Comparison of ENCODE assay signal across 1 cellular context in genomic region chr2:110204408-110205385, GRCh38.
A peak's percentile ranks its signal among the peaks of the same experiment; 100 is the strongest.
TF ChIP-seq lines count a peak whose summit lies in the region.

TSS of gene NPHP1 (minus strand) at chr2:110205013. CDS start at chr2:110204968, 45 bp downstream.

TF ChIP-seq in HEK293, 187 proteins besides CTCF, POLR2A, EP300 and RAD21 (continued from another document and continues in another):
- no peak for TF ChIP-seq HIC1 (tag by site-specific recombination; IDR thresholded peaks at IDR 0.05)
- TF ChIP-seq ZNF585B (tag by site-specific recombination; IDR thresholded peaks at IDR 0.05), result no peak
- TF ChIP-seq ZNF10 (tag by site-specific recombination; IDR thresholded peaks at IDR 0.05), result no peak
- peak; percentile 58; the same call in 1 of the 2 replicates for TF ChIP-seq EGR2 (tag by site-specific recombination; IDR thresholded peaks at IDR 0.05; ENCODE audit: low read depth)
- TF ChIP-seq, protein P1, sequence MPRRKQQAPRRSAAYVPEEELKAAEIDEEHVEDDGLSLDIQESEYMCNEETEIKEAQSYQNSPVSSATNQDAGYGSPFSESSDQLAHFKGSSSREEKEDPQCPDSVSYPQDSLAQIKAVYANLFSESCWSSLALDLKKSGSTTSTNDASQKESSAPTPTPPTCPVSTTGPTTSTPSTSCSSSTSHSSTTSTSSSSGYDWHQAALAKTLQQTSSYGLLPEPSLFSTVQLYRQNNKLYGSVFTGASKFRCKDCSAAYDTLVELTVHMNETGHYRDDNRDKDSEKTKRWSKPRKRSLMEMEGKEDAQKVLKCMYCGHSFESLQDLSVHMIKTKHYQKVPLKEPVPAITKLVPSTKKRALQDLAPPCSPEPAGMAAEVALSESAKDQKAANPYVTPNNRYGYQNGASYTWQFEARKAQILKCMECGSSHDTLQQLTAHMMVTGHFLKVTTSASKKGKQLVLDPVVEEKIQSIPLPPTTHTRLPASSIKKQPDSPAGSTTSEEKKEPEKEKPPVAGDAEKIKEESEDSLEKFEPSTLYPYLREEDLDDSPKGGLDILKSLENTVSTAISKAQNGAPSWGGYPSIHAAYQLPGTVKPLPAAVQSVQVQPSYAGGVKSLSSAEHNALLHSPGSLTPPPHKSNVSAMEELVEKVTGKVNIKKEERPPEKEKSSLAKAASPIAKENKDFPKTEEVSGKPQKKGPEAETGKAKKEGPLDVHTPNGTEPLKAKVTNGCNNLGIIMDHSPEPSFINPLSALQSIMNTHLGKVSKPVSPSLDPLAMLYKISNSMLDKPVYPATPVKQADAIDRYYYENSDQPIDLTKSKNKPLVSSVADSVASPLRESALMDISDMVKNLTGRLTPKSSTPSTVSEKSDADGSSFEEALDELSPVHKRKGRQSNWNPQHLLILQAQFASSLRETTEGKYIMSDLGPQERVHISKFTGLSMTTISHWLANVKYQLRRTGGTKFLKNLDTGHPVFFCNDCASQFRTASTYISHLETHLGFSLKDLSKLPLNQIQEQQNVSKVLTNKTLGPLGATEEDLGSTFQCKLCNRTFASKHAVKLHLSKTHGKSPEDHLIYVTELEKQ (tag by site-specific recombination; IDR thresholded peaks at IDR 0.05; ENCODE audit: borderline replicate concordance), result no peak
- no peak for TF ChIP-seq ZNF571 (tag by site-specific recombination; IDR thresholded peaks at IDR 0.05)
- TF ChIP-seq FEZF1 (tag by site-specific recombination; IDR thresholded peaks at IDR 0.05), result no peak
- TF ChIP-seq IKZF3 (tag by site-specific recombination; IDR thresholded peaks at IDR 0.05), result peak; percentile 49; the same call in 1 of the 2 replicates
- TF ChIP-seq GLIS1 (tag by site-specific recombination; IDR thresholded peaks at IDR 0.05), result no peak
- TF ChIP-seq ZNF266 (tag by site-specific recombination; IDR thresholded peaks at IDR 0.05; ENCODE audit: low read depth), result no peak
- TF ChIP-seq ZNF248 (tag by site-specific recombination; IDR thresholded peaks at IDR 0.05), result no peak
- TF ChIP-seq ZNF548 (tag by site-specific recombination; IDR thresholded peaks at IDR 0.05), result no peak
- TF ChIP-seq ZNF791 (tag by site-specific recombination; IDR thresholded peaks at IDR 0.05), result no peak
- peak; percentile 30; the same call in 1 of the 2 replicates for TF ChIP-seq SP7 (tag by site-specific recombination; IDR thresholded peaks at IDR 0.05)
- TF ChIP-seq ZNF140 (tag by site-specific recombination; IDR thresholded peaks at IDR 0.05), result no peak
- TF ChIP-seq KLF10 (tag by site-specific recombination; IDR thresholded peaks at IDR 0.05), result no peak
- peak; percentile 46 for TF ChIP-seq ZFHX2 (tag by site-specific recombination; conservative IDR thresholded peaks at IDR 0.05)
- no peak for TF ChIP-seq ZNF214 (tag by site-specific recombination; IDR thresholded peaks at IDR 0.05; ENCODE audit: borderline replicate concordance)
- no peak for TF ChIP-seq ZNF776 (tag by site-specific recombination; IDR thresholded peaks at IDR 0.05; ENCODE audit: borderline replicate concordance)
- TF ChIP-seq GLI4 (tag by site-specific recombination; IDR thresholded peaks at IDR 0.05), result no peak
- TF ChIP-seq TCF7L2 (IDR thresholded peaks at IDR 0.05; ENCODE audit: borderline replicate concordance, low read depth, low read length), result no peak
- TF ChIP-seq REPIN1 (tag by site-specific recombination; IDR thresholded peaks at IDR 0.05; ENCODE audit: low read depth), result no peak
- TF ChIP-seq ZNF239 (tag by site-specific recombination; IDR thresholded peaks at IDR 0.05), result no peak
- TF ChIP-seq, protein P2, sequence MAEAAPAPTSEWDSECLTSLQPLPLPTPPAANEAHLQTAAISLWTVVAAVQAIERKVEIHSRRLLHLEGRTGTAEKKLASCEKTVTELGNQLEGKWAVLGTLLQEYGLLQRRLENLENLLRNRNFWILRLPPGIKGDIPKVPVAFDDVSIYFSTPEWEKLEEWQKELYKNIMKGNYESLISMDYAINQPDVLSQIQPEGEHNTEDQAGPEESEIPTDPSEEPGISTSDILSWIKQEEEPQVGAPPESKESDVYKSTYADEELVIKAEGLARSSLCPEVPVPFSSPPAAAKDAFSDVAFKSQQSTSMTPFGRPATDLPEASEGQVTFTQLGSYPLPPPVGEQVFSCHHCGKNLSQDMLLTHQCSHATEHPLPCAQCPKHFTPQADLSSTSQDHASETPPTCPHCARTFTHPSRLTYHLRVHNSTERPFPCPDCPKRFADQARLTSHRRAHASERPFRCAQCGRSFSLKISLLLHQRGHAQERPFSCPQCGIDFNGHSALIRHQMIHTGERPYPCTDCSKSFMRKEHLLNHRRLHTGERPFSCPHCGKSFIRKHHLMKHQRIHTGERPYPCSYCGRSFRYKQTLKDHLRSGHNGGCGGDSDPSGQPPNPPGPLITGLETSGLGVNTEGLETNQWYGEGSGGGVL (tag by site-specific recombination; IDR thresholded peaks at IDR 0.05), result no peak
- TF ChIP-seq, protein P3, sequence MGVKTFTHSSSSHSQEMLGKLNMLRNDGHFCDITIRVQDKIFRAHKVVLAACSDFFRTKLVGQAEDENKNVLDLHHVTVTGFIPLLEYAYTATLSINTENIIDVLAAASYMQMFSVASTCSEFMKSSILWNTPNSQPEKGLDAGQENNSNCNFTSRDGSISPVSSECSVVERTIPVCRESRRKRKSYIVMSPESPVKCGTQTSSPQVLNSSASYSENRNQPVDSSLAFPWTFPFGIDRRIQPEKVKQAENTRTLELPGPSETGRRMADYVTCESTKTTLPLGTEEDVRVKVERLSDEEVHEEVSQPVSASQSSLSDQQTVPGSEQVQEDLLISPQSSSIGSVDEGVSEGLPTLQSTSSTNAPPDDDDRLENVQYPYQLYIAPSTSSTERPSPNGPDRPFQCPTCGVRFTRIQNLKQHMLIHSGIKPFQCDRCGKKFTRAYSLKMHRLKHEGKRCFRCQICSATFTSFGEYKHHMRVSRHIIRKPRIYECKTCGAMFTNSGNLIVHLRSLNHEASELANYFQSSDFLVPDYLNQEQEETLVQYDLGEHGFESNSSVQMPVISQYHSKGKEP (tag by site-specific recombination; IDR thresholded peaks at IDR 0.05), result no peak
- no peak for TF ChIP-seq ZBTB1 (tag by site-specific recombination; IDR thresholded peaks at IDR 0.05)
- TF ChIP-seq ZNF558 (tag by site-specific recombination; IDR thresholded peaks at IDR 0.05), result no peak
- TF ChIP-seq KLF1 (tag by site-specific recombination; IDR thresholded peaks at IDR 0.05), result no peak
- no peak for TF ChIP-seq ZNF624 (tag by site-specific recombination; IDR thresholded peaks at IDR 0.05)
- TF ChIP-seq ZNF138 (tag by site-specific recombination; IDR thresholded peaks at IDR 0.05; ENCODE audit: borderline replicate concordance), result no peak
- TF ChIP-seq, protein P4, sequence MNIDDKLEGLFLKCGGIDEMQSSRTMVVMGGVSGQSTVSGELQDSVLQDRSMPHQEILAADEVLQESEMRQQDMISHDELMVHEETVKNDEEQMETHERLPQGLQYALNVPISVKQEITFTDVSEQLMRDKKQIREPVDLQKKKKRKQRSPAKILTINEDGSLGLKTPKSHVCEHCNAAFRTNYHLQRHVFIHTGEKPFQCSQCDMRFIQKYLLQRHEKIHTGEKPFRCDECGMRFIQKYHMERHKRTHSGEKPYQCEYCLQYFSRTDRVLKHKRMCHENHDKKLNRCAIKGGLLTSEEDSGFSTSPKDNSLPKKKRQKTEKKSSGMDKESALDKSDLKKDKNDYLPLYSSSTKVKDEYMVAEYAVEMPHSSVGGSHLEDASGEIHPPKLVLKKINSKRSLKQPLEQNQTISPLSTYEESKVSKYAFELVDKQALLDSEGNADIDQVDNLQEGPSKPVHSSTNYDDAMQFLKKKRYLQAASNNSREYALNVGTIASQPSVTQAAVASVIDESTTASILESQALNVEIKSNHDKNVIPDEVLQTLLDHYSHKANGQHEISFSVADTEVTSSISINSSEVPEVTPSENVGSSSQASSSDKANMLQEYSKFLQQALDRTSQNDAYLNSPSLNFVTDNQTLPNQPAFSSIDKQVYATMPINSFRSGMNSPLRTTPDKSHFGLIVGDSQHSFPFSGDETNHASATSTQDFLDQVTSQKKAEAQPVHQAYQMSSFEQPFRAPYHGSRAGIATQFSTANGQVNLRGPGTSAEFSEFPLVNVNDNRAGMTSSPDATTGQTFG (tag by site-specific recombination; IDR thresholded peaks at IDR 0.05; ENCODE audit: borderline replicate concordance), result no peak
- TF ChIP-seq, protein P5, sequence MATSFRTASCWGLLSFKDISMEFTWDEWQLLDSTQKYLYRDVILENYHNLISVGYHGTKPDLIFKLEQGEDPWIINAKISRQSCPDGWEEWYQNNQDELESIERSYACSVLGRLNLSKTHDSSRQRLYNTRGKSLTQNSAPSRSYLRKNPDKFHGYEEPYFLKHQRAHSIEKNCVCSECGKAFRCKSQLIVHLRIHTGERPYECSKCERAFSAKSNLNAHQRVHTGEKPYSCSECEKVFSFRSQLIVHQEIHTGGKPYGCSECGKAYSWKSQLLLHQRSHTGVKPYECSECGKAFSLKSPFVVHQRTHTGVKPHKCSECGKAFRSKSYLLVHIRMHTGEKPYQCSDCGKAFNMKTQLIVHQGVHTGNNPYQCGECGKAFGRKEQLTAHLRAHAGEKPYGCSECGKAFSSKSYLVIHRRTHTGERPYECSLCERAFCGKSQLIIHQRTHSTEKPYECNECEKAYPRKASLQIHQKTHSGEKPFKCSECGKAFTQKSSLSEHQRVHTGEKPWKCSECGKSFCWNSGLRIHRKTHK (tag by site-specific recombination; IDR thresholded peaks at IDR 0.05), result no peak
- no peak for TF ChIP-seq ZNF639 (tag by site-specific recombination; IDR thresholded peaks at IDR 0.05)
- 0 out of 2 replicates have a peak, but pooled peaks have one; percentile 16 for TF ChIP-seq ZNF629 (tag by site-specific recombination; IDR thresholded peaks at IDR 0.05)
- TF ChIP-seq ZBTB49 (tag by site-specific recombination; IDR thresholded peaks at IDR 0.05; ENCODE audit: low read depth), result no peak
- TF ChIP-seq SCRT2 (tag by site-specific recombination; IDR thresholded peaks at IDR 0.05), result peak; percentile 100
- TF ChIP-seq, protein P6, sequence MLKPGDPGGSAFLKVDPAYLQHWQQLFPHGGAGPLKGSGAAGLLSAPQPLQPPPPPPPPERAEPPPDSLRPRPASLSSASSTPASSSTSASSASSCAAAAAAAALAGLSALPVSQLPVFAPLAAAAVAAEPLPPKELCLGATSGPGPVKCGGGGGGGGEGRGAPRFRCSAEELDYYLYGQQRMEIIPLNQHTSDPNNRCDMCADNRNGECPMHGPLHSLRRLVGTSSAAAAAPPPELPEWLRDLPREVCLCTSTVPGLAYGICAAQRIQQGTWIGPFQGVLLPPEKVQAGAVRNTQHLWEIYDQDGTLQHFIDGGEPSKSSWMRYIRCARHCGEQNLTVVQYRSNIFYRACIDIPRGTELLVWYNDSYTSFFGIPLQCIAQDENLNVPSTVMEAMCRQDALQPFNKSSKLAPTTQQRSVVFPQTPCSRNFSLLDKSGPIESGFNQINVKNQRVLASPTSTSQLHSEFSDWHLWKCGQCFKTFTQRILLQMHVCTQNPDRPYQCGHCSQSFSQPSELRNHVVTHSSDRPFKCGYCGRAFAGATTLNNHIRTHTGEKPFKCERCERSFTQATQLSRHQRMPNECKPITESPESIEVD (tag by site-specific recombination; IDR thresholded peaks at IDR 0.05), result no peak
- TF ChIP-seq ZSCAN30 (tag by site-specific recombination; IDR thresholded peaks at IDR 0.05), result no peak; the same call in 1 of the 2 replicates
- no peak for TF ChIP-seq ZNF549 (tag by site-specific recombination; IDR thresholded peaks at IDR 0.05)
- TF ChIP-seq SP3 (tag by site-specific recombination; IDR thresholded peaks at IDR 0.05), result peak; percentile 75
- no peak for TF ChIP-seq ZNF221 (tag by site-specific recombination; IDR thresholded peaks at IDR 0.05; ENCODE audit: borderline replicate concordance)
- TF ChIP-seq ZNF2 (tag by site-specific recombination; IDR thresholded peaks at IDR 0.05), result no peak
- no peak for TF ChIP-seq ZNF747 (tag by site-specific recombination; IDR thresholded peaks at IDR 0.05)
- TF ChIP-seq ZNF335 (tag by site-specific recombination; conservative IDR thresholded peaks at IDR 0.05), result peak; percentile 25; the same call in 1 of the 2 replicates
- TF ChIP-seq ZNF501 (tag by site-specific recombination; IDR thresholded peaks at IDR 0.05), result 0 out of 2 replicates have a peak, but pooled peaks have one; percentile 45
- TF ChIP-seq OSR2 (tag by site-specific recombination; IDR thresholded peaks at IDR 0.05), result no peak
- TF ChIP-seq ZSCAN16 (tag by site-specific recombination; IDR thresholded peaks at IDR 0.05), result no peak
